Comparison of ENCODE assay signal across 24 cellular contexts in the genomic region with DNA sequence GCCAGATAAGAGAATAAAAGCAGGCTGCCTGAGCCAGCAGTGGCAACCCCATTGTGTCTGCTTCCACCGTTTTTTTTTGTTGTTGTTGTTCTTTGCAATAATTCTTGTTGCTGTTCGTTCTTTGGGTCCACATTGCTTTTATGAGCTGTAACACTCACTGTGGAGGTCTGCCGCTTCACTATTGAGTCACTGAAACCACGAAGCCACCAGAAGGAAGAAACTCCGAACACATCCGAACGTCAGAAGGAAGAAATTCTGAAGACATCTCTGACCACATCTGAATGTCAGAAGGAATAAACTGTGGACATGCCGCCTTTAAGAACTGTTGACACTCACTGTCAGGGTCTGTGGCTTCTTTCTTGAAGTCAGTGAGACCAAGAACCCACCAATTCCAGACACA.
DNase-seq lines count a peak whose midpoint lies in the region; ATAC-seq and TF ChIP-seq lines count a peak whose summit lies in the region.
"Had no signal": no experiment of that assay in that cellular context is flagged by ENCODE, and none has a peak within 500 bp of the region (broad histone marks: within the 10 kb centered on the region; RNA-seq: fewer than 3 reads in every experiment).

No MANE protein-coding gene starts in this region.

- no peak overlapping the region for H4K91ac ChIP-seq in mesenchymal stem cell (ENCODE audit: low read length)

- 64% methylated on average over 7 of the region's 8 CpGs for WGBS in mesenchymal stem cell

- H4K8ac ChIP-seq in mesenchymal stem cell (ENCODE audit: low read length): no peak overlapping the region

- H2BK5ac ChIP-seq in mesenchymal stem cell (ENCODE audit: low read depth, low read length, poor library complexity, severe bottlenecking): no peak overlapping the region

- no peak overlapping the region for H3K18ac ChIP-seq in mesenchymal stem cell (ENCODE audit: low read depth in 1 of 2, low read length in 2 of 2)

- no peak overlapping the region for H3K4me2 ChIP-seq in mesenchymal stem cell (ENCODE audit: low read length, poor library complexity, severe bottlenecking)
- H3K4me2 ChIP-seq: KMS-11 had no signal

- no peaks in the 10 kb centered on the region for H3K4me1 Mint-ChIP-seq in effector memory CD8-positive, alpha-beta T cell (ENCODE audit: low read depth in 2 of 2)
- H3K4me1 Mint-ChIP-seq: activated CD4-positive, alpha-beta T cell treated with anti-CD3 and anti-CD28 coated beads for 36 hours; activated naive CD8-positive, alpha-beta T cell treated with anti-CD3 and anti-CD28 coated beads for 36 hours; CD4-positive, CD25-positive, alpha-beta regulatory T cell; mesothelial cell of epicardium; nephron progenitor cell; stimulated activated memory B cell treated with anti-CD40 and anti-IgM and Interleukin-4, amounts not matched to agents 10 μg/mL and 1 μg/mL and 100 μg/mL, for 72 hours had no signal

- no peaks in the 10 kb centered on the region for H3K4me1 ChIP-seq in mesenchymal stem cell (ENCODE audit: control insufficient read depth, insufficient read depth, low read depth, low read length)

- no peak for TF ChIP-seq CTCF in BJ (IDR thresholded peaks at IDR 0.05; ENCODE audit: insufficient read depth, low read depth, low read length)

- peak; percentile 9 for DNase-seq in BJ (ENCODE audit: low read depth)
- peak; percentile 76 for DNase-seq in LHCN-M2 (ENCODE audit: low read depth)
- peak; percentile 49 for DNase-seq in astrocyte of the hippocampus (ENCODE audit: low read depth, low spot score)
- peak; percentile 61 for DNase-seq in mesenchymal stem cell
- DNase-seq in effector memory CD8-positive, alpha-beta T cell: no peak
- no peak for DNase-seq in anterior cingulate cortex (lab: John Stamatoyannopoulos, UW)
- no peak for DNase-seq in NCI-H1105 (lab: John Stamatoyannopoulos, UW)
- no peak for DNase-seq in SKM-1 (lab: John Stamatoyannopoulos, UW; ENCODE audit: unreplicated experiment)
- DNase-seq: ACHN; activated CD4-positive, alpha-beta T cell treated with anti-CD3 and anti-CD28 coated beads for 36 hours; activated naive CD8-positive, alpha-beta T cell treated with anti-CD3 and anti-CD28 coated beads for 36 hours; CD4-positive, CD25-positive, alpha-beta regulatory T cell; head of caudate nucleus; NCI-H2081 treated with DMSO at 0.1 percent for 48 hours; nephron progenitor cell; SW 1271 had no signal

- H3K36me3 ChIP-seq in BJ (ENCODE audit: control insufficient read depth, insufficient read depth, low read length) (no peaks in the 10 kb centered on the region), mesenchymal stem cell (ENCODE audit: control insufficient read depth in 1 of 2, insufficient read depth in 2 of 2, low read depth in 1 of 2, low read length in 2 of 2) (peaks cover 0 to 3% of the 10 kb centered on the region in 2 experiments)
- H3K36me3 ChIP-seq: cardiac muscle cell, thoracic aorta had no signal

- H3K14ac ChIP-seq in mesenchymal stem cell (ENCODE audit: low read length in 2 of 2): no peak overlapping the region

- no peak overlapping the region for H2BK15ac ChIP-seq in mesenchymal stem cell (ENCODE audit: low read depth, poor library complexity, severe bottlenecking)

- H3K27me3 ChIP-seq in BJ (ENCODE audit: control insufficient read depth, insufficient read depth, low read length) (no peaks in the 10 kb centered on the region), mesenchymal stem cell (ENCODE audit: control insufficient read depth in 1 of 2, insufficient read depth in 1 of 2, low read length in 2 of 2) (no peaks in the 10 kb centered on the region)
- H3K27me3 ChIP-seq: cardiac muscle cell had no signal

- H3K4me3 Mint-ChIP-seq in effector memory CD8-positive, alpha-beta T cell: no peak overlapping the region
- H3K4me3 Mint-ChIP-seq: activated CD4-positive, alpha-beta T cell treated with anti-CD3 and anti-CD28 coated beads for 36 hours; activated naive CD8-positive, alpha-beta T cell treated with anti-CD3 and anti-CD28 coated beads for 36 hours; activated T-helper 1 cell treated with anti-CD3 and anti-CD28 coated beads, Interleukin-12 subunit alpha, Interleukin-12 subunit beta, Interleukin-2, Interleukin-4 antibody, amounts not matched to agents 30 ng/mL and 10 ng/mL and 1 ng/mL, durations not matched to agents 14 hours and 24 hours and 36 hours; CD4-positive, CD25-positive, alpha-beta regulatory T cell; mesothelial cell of epicardium; nephron progenitor cell; stimulated activated memory B cell treated with anti-CD40 and anti-IgM and Interleukin-4, amounts not matched to agents 10 μg/mL and 1 μg/mL and 100 μg/mL, for 72 hours had no signal

- H2AK5ac ChIP-seq in mesenchymal stem cell (ENCODE audit: low read length, severe bottlenecking): no peak overlapping the region

- H3K23ac ChIP-seq in mesenchymal stem cell (ENCODE audit: low read length in 2 of 2): no peak overlapping the region

- H3K4me3 ChIP-seq in BJ (ENCODE audit: low read depth, low read length) (no peak overlapping the region), mesenchymal stem cell (ENCODE audit: insufficient read depth in 1 of 2, low read depth in 1 of 2, low read length in 2 of 2) (no peak overlapping the region)
- H3K4me3 ChIP-seq: cardiac muscle cell, thoracic aorta had no signal

- H3K9me3 ChIP-seq in mesenchymal stem cell (ENCODE audit: control insufficient read depth, low read length): no peaks in the 10 kb centered on the region
- H3K9me3 ChIP-seq: thoracic aorta had no signal

- H3K4ac ChIP-seq in mesenchymal stem cell (ENCODE audit: low read depth in 1 of 2, low read length in 2 of 2): no peak overlapping the region

- no peaks in the 10 kb centered on the region for H3K27me3 Mint-ChIP-seq in effector memory CD8-positive, alpha-beta T cell
- H3K27me3 Mint-ChIP-seq: activated CD4-positive, alpha-beta T cell treated with anti-CD3 and anti-CD28 coated beads for 36 hours; activated naive CD8-positive, alpha-beta T cell treated with anti-CD3 and anti-CD28 coated beads for 36 hours; stimulated activated memory B cell treated with anti-CD40 and anti-IgM and Interleukin-4, amounts not matched to agents 10 μg/mL and 1 μg/mL and 100 μg/mL, for 72 hours had no signal

- H2AFZ ChIP-seq in mesenchymal stem cell (ENCODE audit: low read depth, low read length): no peak overlapping the region

- no peak for ATAC-seq in effector memory CD8-positive, alpha-beta T cell (replicated peaks)
- ATAC-seq: activated CD4-positive, alpha-beta T cell treated with anti-CD3 and anti-CD28 coated beads for 36 hours; sciatic nerve had no signal

- H3K79me1 ChIP-seq in mesenchymal stem cell (replicated peaks; ENCODE audit: low read length, poor library complexity, severe bottlenecking): no peaks in the 10 kb centered on the region

- no peak overlapping the region for H2BK12ac ChIP-seq in mesenchymal stem cell (ENCODE audit: low read length in 2 of 2)

- H2BK120ac ChIP-seq in mesenchymal stem cell (ENCODE audit: low read depth, low read length): no peak overlapping the region

- H3K9ac ChIP-seq in mesenchymal stem cell (ENCODE audit: low read length): no peak overlapping the region
- H3K9ac ChIP-seq: KMS-11 had no signal

- no peak overlapping the region for H3K27ac Mint-ChIP-seq in effector memory CD8-positive, alpha-beta T cell
- H3K27ac Mint-ChIP-seq: activated CD4-positive, alpha-beta T cell treated with anti-CD3 and anti-CD28 coated beads for 36 hours; activated naive CD8-positive, alpha-beta T cell treated with anti-CD3 and anti-CD28 coated beads for 36 hours; activated T-helper 1 cell treated with anti-CD3 and anti-CD28 coated beads, Interleukin-12 subunit alpha, Interleukin-12 subunit beta, Interleukin-2, Interleukin-4 antibody, amounts not matched to agents 30 ng/mL and 10 ng/mL and 1 ng/mL, durations not matched to agents 14 hours and 24 hours and 36 hours; CD4-positive, CD25-positive, alpha-beta regulatory T cell; mesothelial cell of epicardium; nephron progenitor cell; stimulated activated memory B cell treated with anti-CD40 and anti-IgM and Interleukin-4, amounts not matched to agents 10 μg/mL and 1 μg/mL and 100 μg/mL, for 72 hours had no signal

- H3K9me3 Mint-ChIP-seq in effector memory CD8-positive, alpha-beta T cell: peaks cover 6 to 12% of the 10 kb centered on the region in 2 donors

- CTCF ChIA-PET in BJ (lab: Yijun Ruan, JAX): no interaction called here

- no peaks in the 10 kb centered on the region for H3K36me3 Mint-ChIP-seq in effector memory CD8-positive, alpha-beta T cell (ENCODE audit: insufficient read depth)
- H3K36me3 Mint-ChIP-seq: activated naive CD8-positive, alpha-beta T cell treated with anti-CD3 and anti-CD28 coated beads for 36 hours; CD4-positive, CD25-positive, alpha-beta regulatory T cell; mesothelial cell of epicardium; stimulated activated memory B cell treated with anti-CD40 and anti-IgM and Interleukin-4, amounts not matched to agents 10 μg/mL and 1 μg/mL and 100 μg/mL, for 72 hours had no signal

- POLR2A ChIA-PET in BJ (lab: Charles Lee): no interaction called here

- no peak overlapping the region for H3K27ac ChIP-seq in mesenchymal stem cell (ENCODE audit: low read length, poor library complexity, severe bottlenecking)
- H3K27ac ChIP-seq: cardiac muscle cell, KMS-11, RWPE1, thoracic aorta had no signal

Comparison
In these comparisons a context has a peak if more than half of its experiments do, and no peak if none do; other contexts are left out.
1. DNase-seq: peak in BJ (single experiment), LHCN-M2 (single experiment), astrocyte of the hippocampus (single experiment) and mesenchymal stem cell (single experiment); none in effector memory CD8-positive, alpha-beta T cell (0 of 3), anterior cingulate cortex (0 of 58), NCI-H1105 (single experiment) and SKM-1 (single experiment).